22 cellular contexts compared by ENCODE assay signal in the genomic region with DNA sequence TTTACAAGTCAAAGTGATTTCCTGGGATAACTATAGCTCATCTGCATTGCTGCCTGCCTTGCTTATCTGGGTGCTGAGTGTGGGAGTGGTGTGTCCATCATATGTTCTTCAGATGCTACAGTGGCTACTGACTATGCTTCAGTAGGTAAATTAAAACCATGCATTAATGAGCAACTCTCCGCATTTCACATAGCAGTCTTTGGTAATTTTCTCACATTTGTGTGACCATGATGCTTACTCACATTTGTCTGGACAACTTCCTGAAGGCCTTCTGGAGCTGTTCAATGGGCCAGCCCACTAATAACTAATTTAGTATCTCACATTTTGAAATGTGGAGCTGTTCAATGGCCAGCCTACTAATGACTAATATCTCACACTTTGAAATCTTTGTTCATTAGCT. TPM values are rescaled to one million over a fixed set of nuclear protein-coding genes. Genes with fewer than 3 reads are reported as not detected.
A peak's percentile ranks its signal among the peaks of the same experiment; 100 is the strongest.
DNase-seq lines count a peak whose midpoint lies in the region; ATAC-seq, FAIRE-seq and TF ChIP-seq lines count a peak whose summit lies in the region.
"Had no signal": no experiment of that assay in that cellular context is flagged by ENCODE, and none has a peak within 500 bp of the region (broad histone marks: within the 10 kb centered on the region; RNA-seq: fewer than 3 reads in every experiment).

No MANE protein-coding gene starts in this region.

- DNase-seq in activated CD4-positive, alpha-beta memory T cell treated with anti-CD3 and anti-CD28 coated beads for 36 hours = no peak
- no peak for DNase-seq in activated CD4-positive, alpha-beta memory T cell treated with anti-CD3 and anti-CD28 coated beads, Interleukin-2, amount 10 ng/mL, durations not matched to agents 7 days and 5 days
- DNase-seq in PC-3 = no peak
- no peak for DNase-seq in endothelial cell of umbilical vein (ENCODE audit: low read depth, low spot score)
- no peak for DNase-seq in progenitor cell of endocrine pancreas (ENCODE audit: low spot score, unreplicated experiment)
- DNase-seq in NCI-H2081 (lab: John Stamatoyannopoulos, UW) = no peak
- DNase-seq: activated CD4-positive, CD25-positive, alpha-beta regulatory T cell; activated CD8-positive, alpha-beta memory T cell treated with anti-CD3 and anti-CD28 coated beads, Interleukin-2, amount 50 U/mL, for 4 hours; caudate nucleus; COR-L47; lower lobe of right lung; NCI-H2029; NCI-H526; right lobe of liver; stimulated activated CD4-positive, alpha-beta T cell treated with anti-CD3 and anti-CD28 coated beads, Interleukin-4, amount 100 ng/mL, for 24 hours; transverse colon had no signal

- TF ChIP-seq POLR2A in endothelial cell of umbilical vein (IDR thresholded peaks at IDR 0.05; ENCODE audit: low read depth, low read length) = no peak

- peak; percentile 53 for FAIRE-seq in endothelial cell of umbilical vein (lab: Jason Lieb, UNC)
- FAIRE-seq: G401.6 had no signal

- peaks cover 52% of the 10 kb centered on the region for H3K4me1 Mint-ChIP-seq in activated CD4-positive, alpha-beta memory T cell treated with anti-CD3 and anti-CD28 coated beads for 36 hours (ENCODE audit: low read depth)
- peaks cover 29% of the 10 kb centered on the region for H3K4me1 Mint-ChIP-seq in activated CD4-positive, alpha-beta memory T cell treated with anti-CD3 and anti-CD28 coated beads, Interleukin-2, amount 10 ng/mL, durations not matched to agents 7 days and 5 days
- H3K4me1 Mint-ChIP-seq in progenitor cell of endocrine pancreas (ENCODE audit: low read depth) = peaks cover 2% of the 10 kb centered on the region
- H3K4me1 Mint-ChIP-seq: nephron had no signal

- H2AFZ ChIP-seq in PC-3 (ENCODE audit: low read length) (no peak overlapping the region), endothelial cell of umbilical vein (ENCODE audit: low read depth, low read length) (no peak overlapping the region)

- no peaks in the 10 kb centered on the region for H3K9me3 ChIP-seq in PC-3 (ENCODE audit: low read length)
- H3K9me3 ChIP-seq in endothelial cell of umbilical vein (replicated peaks; ENCODE audit: control insufficient read depth, insufficient read depth, low read length) = no peaks in the 10 kb centered on the region
- H3K9me3 ChIP-seq: lower lobe of right lung, right lobe of liver, transverse colon had no signal

- H3K4me3 Mint-ChIP-seq in activated CD4-positive, alpha-beta memory T cell treated with anti-CD3 and anti-CD28 coated beads for 36 hours = no peak overlapping the region
- no peak overlapping the region for H3K4me3 Mint-ChIP-seq in activated CD4-positive, alpha-beta memory T cell treated with anti-CD3 and anti-CD28 coated beads, Interleukin-2, amount 10 ng/mL, durations not matched to agents 7 days and 5 days
- no peak overlapping the region for H3K4me3 Mint-ChIP-seq in progenitor cell of endocrine pancreas (ENCODE audit: low read depth)
- H3K4me3 Mint-ChIP-seq: nephron had no signal

- no peak for TF ChIP-seq CTCF in PC-3 (conservative IDR thresholded peaks at IDR 0.05; ENCODE audit: low read depth, low read length)
- no peak for TF ChIP-seq CTCF in endothelial cell of umbilical vein (IDR thresholded peaks at IDR 0.05; ENCODE audit: extremely low read depth in 1 of 2, insufficient read depth in 1 of 2, low read depth in 1 of 2, low read length in 2 of 2)
- TF ChIP-seq CTCF in progenitor cell of endocrine pancreas (IDR thresholded peaks at IDR 0.05; ENCODE audit: unreplicated experiment) = no peak

- H3K4me1 ChIP-seq in PC-3 (ENCODE audit: insufficient read depth, low read length) = peaks cover 10% of the 10 kb centered on the region; the same call in 1 of the 2 replicates
- H3K4me1 ChIP-seq in endothelial cell of umbilical vein (ENCODE audit: control insufficient read depth, extremely low read depth, insufficient read depth, low read length) = peaks cover 8% of the 10 kb centered on the region

- CTCF ChIA-PET in activated CD4-positive, alpha-beta memory T cell treated with anti-CD3 and anti-CD28 coated beads for 36 hours (lab: Charles Lee) = interaction anchor here (0.9 to 1.4 kb wide), 3 partner anchors 18 to 61 kb away, joined by 3 read pairs; a partner anchor contains a TSS
- CTCF ChIA-PET in activated CD4-positive, alpha-beta memory T cell treated with anti-CD3 and anti-CD28 coated beads, Interleukin-2, amount 10 ng/mL, durations not matched to agents 7 days and 5 days (lab: Charles Lee) = interaction anchor here (1.0 kb wide), 1 partner anchor 61 kb away, joined by 4 read pairs; no protein-coding TSS in a partner anchor
- CTCF ChIA-PET in PC-3 (lab: Charles Lee) (no interaction called here), endothelial cell of umbilical vein (lab: Charles Lee) (interaction anchor here (0.9 to 2.0 kb wide), 8 partner anchors 8 to 61 kb away, joined by 3 to 14 read pairs (median 4); a partner anchor contains a TSS)

- no peaks in the 10 kb centered on the region for H3K9me3 Mint-ChIP-seq in activated CD4-positive, alpha-beta memory T cell treated with anti-CD3 and anti-CD28 coated beads for 36 hours
- H3K9me3 Mint-ChIP-seq in activated CD4-positive, alpha-beta memory T cell treated with anti-CD3 and anti-CD28 coated beads, Interleukin-2, amount 10 ng/mL, durations not matched to agents 7 days and 5 days = no peaks in the 10 kb centered on the region
- no peaks in the 10 kb centered on the region for H3K9me3 Mint-ChIP-seq in progenitor cell of endocrine pancreas (ENCODE audit: low read depth)
- H3K9me3 Mint-ChIP-seq: activated naive CD4-positive, alpha-beta T cell treated with anti-CD3 and anti-CD28 coated beads, Interleukin-2, amount 50 U/mL, for 72 hours; nephron had no signal

- H3K79me2 ChIP-seq in PC-3 (ENCODE audit: low read length) = peaks cover 99% of the 10 kb centered on the region
- H3K79me2 ChIP-seq in endothelial cell of umbilical vein (ENCODE audit: control insufficient read depth, insufficient read depth, low read length) = peaks cover 97% of the 10 kb centered on the region

- H3K27me3 Mint-ChIP-seq in activated CD4-positive, alpha-beta memory T cell treated with anti-CD3 and anti-CD28 coated beads for 36 hours = no peaks in the 10 kb centered on the region
- H3K27me3 Mint-ChIP-seq in activated CD4-positive, alpha-beta memory T cell treated with anti-CD3 and anti-CD28 coated beads, Interleukin-2, amount 10 ng/mL, durations not matched to agents 7 days and 5 days = no peaks in the 10 kb centered on the region
- no peaks in the 10 kb centered on the region for H3K27me3 Mint-ChIP-seq in progenitor cell of endocrine pancreas

- dilution Hi-C loops in endothelial cell of umbilical vein (cut with MboI; ENCODE audit: extremely low pct_ligation_motif_present, low sequenced_read_pairs) = no loop called here

- intact Hi-C loops in activated CD4-positive, alpha-beta memory T cell treated with anti-CD3 and anti-CD28 coated beads for 36 hours (cut with micrococcal nuclease) = no loop called here
- intact Hi-C loops in PC-3 (cut with micrococcal nuclease) (no loop called here), endothelial cell of umbilical vein (cut with micrococcal nuclease) (no loop called here)

- BruUV-seq in PC-3 (replicated peaks; lab: Mats Ljungman, UMichigan) (no TSS peak), endothelial cell of umbilical vein (replicated peaks; lab: Mats Ljungman, UMichigan) (TSS peak; percentile 2)

- H3K9ac ChIP-seq in PC-3 (ENCODE audit: low read length) = no peak overlapping the region
- no peak overlapping the region for H3K9ac ChIP-seq in endothelial cell of umbilical vein (replicated peaks; ENCODE audit: extremely low read depth, insufficient read depth, low read length)

- H3K4me2 ChIP-seq in PC-3 (ENCODE audit: low read length) (0 out of 2 replicates have a peak overlapping the region, but pooled peaks have one; percentile 6), endothelial cell of umbilical vein (ENCODE audit: insufficient read depth, low read length) (no peak overlapping the region)

- H3K27ac Mint-ChIP-seq in activated CD4-positive, alpha-beta memory T cell treated with anti-CD3 and anti-CD28 coated beads for 36 hours = peak overlapping the region; percentile 29
- H3K27ac Mint-ChIP-seq in activated CD4-positive, alpha-beta memory T cell treated with anti-CD3 and anti-CD28 coated beads, Interleukin-2, amount 10 ng/mL, durations not matched to agents 7 days and 5 days = no peak overlapping the region
- H3K27ac Mint-ChIP-seq in progenitor cell of endocrine pancreas = peak overlapping the region; percentile 38
- H3K27ac Mint-ChIP-seq: activated naive CD4-positive, alpha-beta T cell treated with anti-CD3 and anti-CD28 coated beads, Interleukin-2, amount 50 U/mL, for 72 hours; nephron had no signal

- no peaks in the 10 kb centered on the region for H3F3A ChIP-seq in PC-3 (ENCODE audit: low read length, unreplicated experiment)

- H3K27me3 ChIP-seq in PC-3 (ENCODE audit: low read length) = no peaks in the 10 kb centered on the region
- H3K27me3 ChIP-seq in endothelial cell of umbilical vein (ENCODE audit: control insufficient read depth in 2 of 2, insufficient read depth in 2 of 2, low read length in 2 of 2) = no peaks in the 10 kb centered on the region
- H3K27me3 ChIP-seq: right lobe of liver, transverse colon had no signal

- no peaks in the 10 kb centered on the region for H3K9me2 ChIP-seq in PC-3 (replicated peaks; ENCODE audit: low read length)

- H4K20me1 ChIP-seq in PC-3 (ENCODE audit: low read length) = peaks cover 63% of the 10 kb centered on the region
- peaks cover 13% of the 10 kb centered on the region for H4K20me1 ChIP-seq in endothelial cell of umbilical vein (replicated peaks; ENCODE audit: control insufficient read depth, extremely low read depth, insufficient read depth, low read length)

- H3K36me3 Mint-ChIP-seq in activated CD4-positive, alpha-beta memory T cell treated with anti-CD3 and anti-CD28 coated beads for 36 hours = peaks cover 9% of the 10 kb centered on the region
- H3K36me3 Mint-ChIP-seq in activated CD4-positive, alpha-beta memory T cell treated with anti-CD3 and anti-CD28 coated beads, Interleukin-2, amount 10 ng/mL, durations not matched to agents 7 days and 5 days (ENCODE audit: low read depth) = peaks cover 32% of the 10 kb centered on the region
- peaks cover 4% of the 10 kb centered on the region for H3K36me3 Mint-ChIP-seq in progenitor cell of endocrine pancreas (ENCODE audit: insufficient read depth)
- H3K36me3 Mint-ChIP-seq: activated naive CD4-positive, alpha-beta T cell treated with anti-CD3 and anti-CD28 coated beads, Interleukin-2, amount 50 U/mL, for 72 hours had no signal

- peaks cover 2% of the 10 kb centered on the region for H3K9me1 ChIP-seq in endothelial cell of umbilical vein (replicated peaks; ENCODE audit: control insufficient read depth, extremely low read depth, insufficient read depth, low read length)

- POLR2A ChIA-PET in activated CD4-positive, alpha-beta memory T cell treated with anti-CD3 and anti-CD28 coated beads for 36 hours (lab: Charles Lee) = interaction anchor here (0.9 kb wide), 1 partner anchor 40 kb away, joined by 5 read pairs; no protein-coding TSS in a partner anchor
- POLR2A ChIA-PET in activated CD4-positive, alpha-beta memory T cell treated with anti-CD3 and anti-CD28 coated beads, Interleukin-2, amount 10 ng/mL, durations not matched to agents 7 days and 5 days (lab: Charles Lee) = interaction anchor here (0.7 to 2.5 kb wide), 3 partner anchors 24 to 48 kb away, joined by 3 to 11 read pairs (median 4); a partner anchor contains a TSS
- POLR2A ChIA-PET in PC-3 (lab: Charles Lee; ENCODE audit: unreplicated experiment) = interaction anchor here (0.5 kb wide), 1 partner anchor 37 kb away, joined by 4 read pairs; no protein-coding TSS in a partner anchor
- POLR2A ChIA-PET in endothelial cell of umbilical vein (lab: Charles Lee) = interaction anchor here (0.8 kb wide), 1 partner anchor 31 kb away, joined by 3 read pairs; no protein-coding TSS in a partner anchor

- H3K4me3 ChIP-seq in PC-3 (ENCODE audit: low read length) = no peak overlapping the region
- H3K4me3 ChIP-seq in endothelial cell of umbilical vein (replicated peaks in 1 of 3; ENCODE audit: insufficient read depth in 1 of 3, low read depth in 1 of 3, low read length in 3 of 3) = no peak overlapping the region
- H3K4me3 ChIP-seq: lower lobe of right lung, right lobe of liver, transverse colon had no signal

- peak overlapping the region; percentile 39 for H3K27ac ChIP-seq in PC-3 (ENCODE audit: low read length)
- peak overlapping the region; percentile 39 for H3K27ac ChIP-seq in endothelial cell of umbilical vein (ENCODE audit: insufficient read depth, low read depth, low read length)
- H3K27ac ChIP-seq: lower lobe of right lung, right lobe of liver, transverse colon had no signal

- H3K36me3 ChIP-seq in PC-3 (ENCODE audit: low read depth, low read length) (no peaks in the 10 kb centered on the region; the same call in 1 of the 2 replicates), endothelial cell of umbilical vein (ENCODE audit: control insufficient read depth in 2 of 2, extremely low read depth in 1 of 2, insufficient read depth in 2 of 2, low read length in 2 of 2) (peaks cover 0 to 2% of the 10 kb centered on the region in 2 experiments)
- H3K36me3 ChIP-seq: right lobe of liver, transverse colon had no signal

- ATAC-seq in PC-3 = peak; percentile 34
- ATAC-seq in HG02840 (IDR thresholded peaks at IDR 0.05; ENCODE audit: low FRiP score, unreplicated experiment) = no peak
- ATAC-seq in HG03457 (IDR thresholded peaks at IDR 0.05; ENCODE audit: unreplicated experiment) = no peak
- ATAC-seq: HCT116, lower lobe of right lung had no signal

RNA-seq across cellular contexts. Expression of a gene that starts 23.4 kb away (rescaled TPM):
- total RNA-seq in activated CD4-positive, alpha-beta memory T cell treated with anti-CD3 and anti-CD28 coated beads for 36 hours = 100 to 1,000 TPM; 497 to 514 TPM
- 100 to 1,000 TPM; 504 to 505 TPM for total RNA-seq in activated CD4-positive, alpha-beta memory T cell treated with anti-CD3 and anti-CD28 coated beads, Interleukin-2, amount 10 ng/mL, durations not matched to agents 7 days and 5 days
- total RNA-seq in PC-3 (2014; rRNA removed) (278 and 292 TPM in 2 replicates), endothelial cell of umbilical vein (571 and 580 TPM in 2 replicates), progenitor cell of endocrine pancreas (289 and 301 TPM in 2 replicates)
- polyA plus RNA-seq in endothelial cell of umbilical vein = 312 and 450 TPM in 2 replicates
- polyA plus RNA-seq in endothelial cell of umbilical vein (2011; cell fraction: cytosol; rRNA removed) = 473 and 475 TPM in 2 replicates
- 203 and 216 TPM in 2 replicates for polyA plus RNA-seq in endothelial cell of umbilical vein (2011; cell fraction: nucleus; rRNA removed)
- 543 and 693 TPM in 2 replicates for polyA plus RNA-seq in endothelial cell of umbilical vein (2012)
- 565 and 590 TPM in 2 replicates for polyA minus RNA-seq in endothelial cell of umbilical vein
- 326 TPM for polyA minus RNA-seq in endothelial cell of umbilical vein (2011; cell fraction: cytosol; rRNA and poly(A)+ RNA removed)
- polyA minus RNA-seq in endothelial cell of umbilical vein (2011; cell fraction: nucleus; rRNA and poly(A)+ RNA removed) = 104 and 106 TPM in 2 replicates

RNA-seq across cellular contexts. Expression of a gene that starts 23.8 kb away (rescaled TPM):
- total RNA-seq in activated CD4-positive, alpha-beta memory T cell treated with anti-CD3 and anti-CD28 coated beads for 36 hours = 10 to 100 TPM in 1 of 2 experiments, 1 to 10 TPM in 1; 9.5 to 10.9 TPM
- total RNA-seq in activated CD4-positive, alpha-beta memory T cell treated with anti-CD3 and anti-CD28 coated beads, Interleukin-2, amount 10 ng/mL, durations not matched to agents 7 days and 5 days = 10 to 100 TPM; 19.7 to 22.4 TPM
- total RNA-seq in PC-3 (2014; rRNA removed) (23.7 and 25.4 TPM in 2 replicates), endothelial cell of umbilical vein (18.6 and 21.9 TPM in 2 replicates), progenitor cell of endocrine pancreas (18.0 and 18.8 TPM in 2 replicates)
- polyA plus RNA-seq in endothelial cell of umbilical vein = 31.3 and 32.3 TPM in 2 replicates
- polyA plus RNA-seq in endothelial cell of umbilical vein (2011; cell fraction: cytosol; rRNA removed) = 32.8 and 35.2 TPM in 2 replicates
- 10.4 and 11.6 TPM in 2 replicates for polyA plus RNA-seq in endothelial cell of umbilical vein (2011; cell fraction: nucleus; rRNA removed)
- polyA plus RNA-seq in endothelial cell of umbilical vein (2012) = 17.8 and 19.4 TPM in 2 replicates
- polyA minus RNA-seq in endothelial cell of umbilical vein = 25.5 and 31.8 TPM in 2 replicates
- polyA minus RNA-seq in endothelial cell of umbilical vein (2011; cell fraction: cytosol; rRNA and poly(A)+ RNA removed) = 20.3 TPM
- polyA minus RNA-seq in endothelial cell of umbilical vein (2011; cell fraction: nucleus; rRNA and poly(A)+ RNA removed) = 11.0 and 11.2 TPM in 2 replicates

RNA-seq across cellular contexts. Expression of a gene that starts 30.3 kb away (rescaled TPM):
- 100 to 1,000 TPM; 176 to 177 TPM for total RNA-seq in activated CD4-positive, alpha-beta memory T cell treated with anti-CD3 and anti-CD28 coated beads for 36 hours
- total RNA-seq in activated CD4-positive, alpha-beta memory T cell treated with anti-CD3 and anti-CD28 coated beads, Interleukin-2, amount 10 ng/mL, durations not matched to agents 7 days and 5 days = 10 to 100 TPM; 71.5 to 76.8 TPM
- total RNA-seq in PC-3 (2014; rRNA removed) (714 and 745 TPM in 2 replicates), endothelial cell of umbilical vein (427 and 461 TPM in 2 replicates), progenitor cell of endocrine pancreas (130 TPM in 2 replicates)
- 1,348 and 1,830 TPM in 2 replicates for polyA plus RNA-seq in endothelial cell of umbilical vein
- polyA plus RNA-seq in endothelial cell of umbilical vein (2011; cell fraction: cytosol; rRNA removed) = 698 and 894 TPM in 2 replicates
- 215 and 276 TPM in 2 replicates for polyA plus RNA-seq in endothelial cell of umbilical vein (2011; cell fraction: nucleus; rRNA removed)
- polyA plus RNA-seq in endothelial cell of umbilical vein (2012) = 423 and 506 TPM in 2 replicates
- 213 and 248 TPM in 2 replicates for polyA minus RNA-seq in endothelial cell of umbilical vein
- polyA minus RNA-seq in endothelial cell of umbilical vein (2011; cell fraction: cytosol; rRNA and poly(A)+ RNA removed) = 212 TPM
- 57.6 and 113 TPM in 2 replicates for polyA minus RNA-seq in endothelial cell of umbilical vein (2011; cell fraction: nucleus; rRNA and poly(A)+ RNA removed)

RNA-seq across cellular contexts. Expression of a gene that starts 33.9 kb away (rescaled TPM):
- 1 to 10 TPM; 2.4 to 2.6 TPM for total RNA-seq in activated CD4-positive, alpha-beta memory T cell treated with anti-CD3 and anti-CD28 coated beads for 36 hours
- 1 to 10 TPM; 3.5 to 5.2 TPM for total RNA-seq in activated CD4-positive, alpha-beta memory T cell treated with anti-CD3 and anti-CD28 coated beads, Interleukin-2, amount 10 ng/mL, durations not matched to agents 7 days and 5 days
- total RNA-seq in PC-3 (2014; rRNA removed) (1.6 and 1.8 TPM in 2 replicates), endothelial cell of umbilical vein (3.3 and 4.4 TPM in 2 replicates), progenitor cell of endocrine pancreas (29.8 and 32.8 TPM in 2 replicates)
- polyA plus RNA-seq in endothelial cell of umbilical vein = 8.9 and 9.0 TPM in 2 replicates
- polyA plus RNA-seq in endothelial cell of umbilical vein (2011; cell fraction: cytosol; rRNA removed) = 0.99 and 1.2 TPM in 2 replicates
- polyA plus RNA-seq in endothelial cell of umbilical vein (2011; cell fraction: nucleus; rRNA removed) = 63.4 and 93.4 TPM in 2 replicates
- polyA plus RNA-seq in endothelial cell of umbilical vein (2012) = 1.4 TPM in 2 replicates
- 5.4 and 8.8 TPM in 2 replicates for polyA minus RNA-seq in endothelial cell of umbilical vein
- polyA minus RNA-seq in endothelial cell of umbilical vein (2011; cell fraction: cytosol; rRNA and poly(A)+ RNA removed) = not detected
- 3.3 and 6.5 TPM in 2 replicates for polyA minus RNA-seq in endothelial cell of umbilical vein (2011; cell fraction: nucleus; rRNA and poly(A)+ RNA removed)

RNA-seq across cellular contexts. Expression of a gene that starts 40.7 kb away (rescaled TPM):
- total RNA-seq in activated CD4-positive, alpha-beta memory T cell treated with anti-CD3 and anti-CD28 coated beads for 36 hours = 10 to 100 TPM; 12.0 to 12.8 TPM
- total RNA-seq in activated CD4-positive, alpha-beta memory T cell treated with anti-CD3 and anti-CD28 coated beads, Interleukin-2, amount 10 ng/mL, durations not matched to agents 7 days and 5 days = 10 to 100 TPM; 23.8 to 25.5 TPM
- total RNA-seq in PC-3 (2014; rRNA removed) (1.8 and 5.3 TPM in 2 replicates), endothelial cell of umbilical vein (13.3 and 15.0 TPM in 2 replicates), progenitor cell of endocrine pancreas (23.7 and 23.8 TPM in 2 replicates)
- polyA plus RNA-seq in endothelial cell of umbilical vein = 20.9 and 26.7 TPM in 2 replicates
- polyA plus RNA-seq in endothelial cell of umbilical vein (2011; cell fraction: cytosol; rRNA removed) = 9.2 and 11.5 TPM in 2 replicates
- polyA plus RNA-seq in endothelial cell of umbilical vein (2011; cell fraction: nucleus; rRNA removed) = 154 and 246 TPM in 2 replicates
- polyA plus RNA-seq in endothelial cell of umbilical vein (2012) = 10.8 and 11.6 TPM in 2 replicates
- polyA minus RNA-seq in endothelial cell of umbilical vein = 21.0 and 31.7 TPM in 2 replicates
- polyA minus RNA-seq in endothelial cell of umbilical vein (2011; cell fraction: cytosol; rRNA and poly(A)+ RNA removed) = 9.4 TPM
- 15.8 and 23.7 TPM in 2 replicates for polyA minus RNA-seq in endothelial cell of umbilical vein (2011; cell fraction: nucleus; rRNA and poly(A)+ RNA removed)
